In the genomic region with DNA sequence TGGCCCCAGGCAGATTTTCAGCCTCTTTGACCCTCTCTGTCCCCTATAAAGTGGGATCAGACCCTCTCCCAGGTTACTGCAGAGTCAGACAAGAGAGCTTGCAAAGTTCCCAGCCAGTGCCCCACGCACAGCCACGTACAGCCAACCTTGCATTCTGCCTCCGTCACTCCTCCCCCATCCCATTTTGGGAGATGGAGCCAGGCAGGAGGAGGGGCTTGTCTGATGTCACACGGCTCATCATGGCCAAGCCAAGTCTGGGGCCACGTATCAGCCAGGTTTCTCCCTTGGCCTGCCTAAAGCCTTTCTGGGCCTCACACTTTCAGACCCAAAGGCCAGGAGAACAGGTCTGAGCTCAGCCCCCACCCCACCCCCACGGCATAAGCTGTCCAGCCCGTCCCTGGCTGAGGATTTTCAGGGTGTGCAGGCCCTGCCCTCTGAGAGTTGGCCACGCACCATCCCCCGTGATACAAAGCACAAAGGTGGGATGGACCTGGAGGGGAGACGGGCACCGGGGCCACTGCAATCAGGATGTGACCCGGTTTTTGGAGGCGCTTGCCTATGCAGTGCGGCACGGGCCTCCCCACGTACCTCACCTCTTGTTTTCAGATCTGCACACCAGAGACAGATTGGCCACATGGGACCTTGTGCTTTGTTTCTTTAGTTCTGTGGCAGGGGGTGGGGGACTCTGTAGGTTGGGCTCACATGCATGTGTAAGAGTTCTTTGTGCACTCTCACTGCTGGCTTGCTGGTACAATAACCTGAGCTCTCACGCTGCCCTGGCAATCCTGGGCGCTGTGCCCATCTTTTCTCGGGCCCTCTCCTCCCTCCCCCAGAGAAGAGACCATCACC, we compare ENCODE assay signal across 15 cellular contexts. TPM values are rescaled to one million over a fixed set of nuclear protein-coding genes. Genes with fewer than 3 reads are reported as not detected.
A peak's percentile ranks its signal among the peaks of the same experiment; 100 is the strongest.
DNase-seq lines count a peak whose midpoint lies in the region; ATAC-seq and TF ChIP-seq lines count a peak whose summit lies in the region.
"Had no signal": no experiment of that assay in that cellular context is flagged by ENCODE, and none has a peak within 500 bp of the region (broad histone marks: within the 10 kb centered on the region; RNA-seq: fewer than 3 reads in every experiment).

No MANE protein-coding gene starts in this region.

- H3K9ac ChIP-seq in H9 (ENCODE audit: extremely low read depth, insufficient read length, low read length) (no peak overlapping the region), mesendoderm (ENCODE audit: low read length) (no peak overlapping the region)

- no peak overlapping the region for H2BK20ac ChIP-seq in H9 (ENCODE audit: low read depth, low read length, poor library complexity, severe bottlenecking)

- H3K4me3 Mint-ChIP-seq in GM23338 (no peak overlapping the region), H9 (no peak overlapping the region)
- H3K4me3 Mint-ChIP-seq: CD8-positive, alpha-beta T cell had no signal

- H3K27ac ChIP-seq in GM23338 (ENCODE audit: low read depth) (no peak overlapping the region), H9 (ENCODE audit: insufficient read length, low read depth, low read length) (no peak overlapping the region), mesendoderm (ENCODE audit: low read depth, low read length) (no peak overlapping the region)

- H3F3A ChIP-seq in GM23338 (replicated peaks; ENCODE audit: low read depth): no peaks in the 10 kb centered on the region

- no peak overlapping the region for H3T11ph ChIP-seq in H9 (ENCODE audit: low read length)

- TF ChIP-seq CTCF in GM23338 (conservative IDR thresholded peaks at IDR 0.05; ENCODE audit: low read depth in 2 of 2): no peak
- no peak for TF ChIP-seq CTCF in H9 (conservative IDR thresholded peaks at IDR 0.05)

- H4K5ac ChIP-seq in H9 (ENCODE audit: insufficient read length, low read depth, low read length) (peak overlapping the region; percentile 6), mesendoderm (ENCODE audit: low read length) (no peak overlapping the region)

- DNase-seq in GM23338 (ENCODE audit: low spot score) (peak; percentile 28), H9 (no peak), Right ventricle myocardium superior (peak; percentile 59), mesendoderm (peak; percentile 34), KBM-7 (no peak), A172 (ENCODE audit: low spot score) (no peak), NOMO-1 treated with DMSO at 0.1 percent for 48 hours (lab: John Stamatoyannopoulos, UW; ENCODE audit: unreplicated experiment) (no peak)
- DNase-seq: DND-41, GDM1, NCI-H1417, NCI-H2029, NCI-H2171 treated with DMSO at 0.1 percent for 48 hours, NCI-H510A treated with DMSO at 0.1 percent for 48 hours, SIG-M5 had no signal

- H3K56ac ChIP-seq in H9 (ENCODE audit: insufficient read length, low read depth, low read length) (no peak overlapping the region), mesendoderm (ENCODE audit: low read length) (no peak overlapping the region)

- no peaks in the 10 kb centered on the region for H3K79me2 ChIP-seq in GM23338 (replicated peaks; ENCODE audit: insufficient read depth)
- no peaks in the 10 kb centered on the region for H3K79me2 ChIP-seq in H9 (ENCODE audit: insufficient read depth, low read length)
- no peaks in the 10 kb centered on the region for H3K79me2 ChIP-seq in mesendoderm (ENCODE audit: control insufficient read depth, insufficient read depth, low read length)

- H3K9me3 Mint-ChIP-seq in GM23338: no peaks in the 10 kb centered on the region
- no peaks in the 10 kb centered on the region for H3K9me3 Mint-ChIP-seq in H9
- H3K9me3 Mint-ChIP-seq: CD8-positive, alpha-beta T cell had no signal

- no CpG with 5 or more reads among the region's 19 CpGs for WGBS in H9 (ENCODE audit: extremely low coverage, insufficient read length, low lambda C conversion rate)
- WGBS in mesendoderm (ENCODE audit: extremely low coverage, insufficient coverage, low lambda C conversion rate): no CpG with 5 or more reads among the region's 19 CpGs

- H3K4me1 Mint-ChIP-seq in GM23338 (no peaks in the 10 kb centered on the region; the same call in 2 of the 3 replicates), H9 (0 out of 4 replicates have a peak, but pooled peaks cover 0 to 3% of the 10 kb centered on the region in 2 experiments)

- no peaks in the 10 kb centered on the region for H3K9me3 ChIP-seq in H9 (ENCODE audit: control insufficient read depth, low read depth, low read length)

- H4K91ac ChIP-seq in H9 (ENCODE audit: insufficient read length, low read depth, low read length): no peak overlapping the region

- no peaks in the 10 kb centered on the region for H3K36me3 Mint-ChIP-seq in GM23338 (ENCODE audit: low read depth)
- H3K36me3 Mint-ChIP-seq in H9 (ENCODE audit: insufficient read depth in 1 of 3, low read depth in 3 of 3): peaks cover 0 to 3% (median 1%) of the 10 kb centered on the region in 3 experiments; a peak in 3 of 7 replicates

- in situ Hi-C loops in KBM-7 (cut with MboI; ENCODE audit: low pct_unique_long_range_greater_than_20kb, low sequenced_read_pairs): no loop called here

- H3K23me2 ChIP-seq in H9 (ENCODE audit: insufficient read length, low read depth, low read length, poor library complexity, severe bottlenecking): no peaks in the 10 kb centered on the region

- no peak overlapping the region for H2BK12ac ChIP-seq in H9 (ENCODE audit: insufficient read length, low read depth, low read length)

- ATAC-seq in GM23338 (peak; percentile 39), Right ventricle myocardium superior (ENCODE audit: poor library complexity) (peak; percentile 18)
- ATAC-seq: CD8-positive, alpha-beta T cell had no signal

- no peak overlapping the region for H3K4me2 ChIP-seq in GM23338
- no peak overlapping the region for H3K4me2 ChIP-seq in H9 (ENCODE audit: insufficient read depth, insufficient read length, low read length)
- H3K4me2 ChIP-seq in mesendoderm (ENCODE audit: low read length): no peak overlapping the region

- no peak overlapping the region for H3K23ac ChIP-seq in H9 (ENCODE audit: insufficient read length, low read depth, low read length)
- no peak overlapping the region for H3K23ac ChIP-seq in mesendoderm (ENCODE audit: low read length)

- no peak overlapping the region for H3K4ac ChIP-seq in H9 (ENCODE audit: low read depth, low read length)
- no peak overlapping the region for H3K4ac ChIP-seq in mesendoderm (ENCODE audit: low read depth, low read length)

- H3K79me1 ChIP-seq in H9 (ENCODE audit: insufficient read depth, low read depth, low read length, poor library complexity, severe bottlenecking) (no peaks in the 10 kb centered on the region), mesendoderm (ENCODE audit: low read length) (no peaks in the 10 kb centered on the region)

- H3K9me2 ChIP-seq in GM23338 (ENCODE audit: insufficient read depth): no peaks in the 10 kb centered on the region

- H2BK120ac ChIP-seq in H9 (ENCODE audit: low read depth, low read length, poor library complexity, severe bottlenecking) (no peak overlapping the region), mesendoderm (ENCODE audit: low read depth, low read length) (no peak overlapping the region)

- no peak overlapping the region for H3K4me3 ChIP-seq in GM23338
- no peak overlapping the region for H3K4me3 ChIP-seq in mesendoderm (ENCODE audit: low read length)

- H3K36me3 ChIP-seq in GM23338 (ENCODE audit: insufficient read depth): no peaks in the 10 kb centered on the region
- no peaks in the 10 kb centered on the region for H3K36me3 ChIP-seq in mesendoderm (ENCODE audit: control insufficient read depth, insufficient read depth, low read length)

- no peak overlapping the region for H2BK5ac ChIP-seq in H9 (ENCODE audit: insufficient read length, low read length)
- no peak overlapping the region for H2BK5ac ChIP-seq in mesendoderm (ENCODE audit: low read length)

- H4K8ac ChIP-seq in H9 (replicated peaks; ENCODE audit: insufficient read length, low read depth, low read length) (no peak overlapping the region), mesendoderm (ENCODE audit: low read depth, low read length) (no peak overlapping the region)

- H3K4me1 ChIP-seq in GM23338 (ENCODE audit: insufficient read depth) (no peaks in the 10 kb centered on the region), H9 (ENCODE audit: insufficient read depth, low read length) (no peaks in the 10 kb centered on the region), mesendoderm (ENCODE audit: control insufficient read depth, low read depth, low read length) (no peaks in the 10 kb centered on the region)

- no peak overlapping the region for H2BK15ac ChIP-seq in H9 (ENCODE audit: low read depth, low read length)
- H2BK15ac ChIP-seq in mesendoderm (replicated peaks; ENCODE audit: low read depth): no peak overlapping the region

- no peaks in the 10 kb centered on the region for H3K27me3 ChIP-seq in GM23338 (ENCODE audit: insufficient read depth)
- no peaks in the 10 kb centered on the region for H3K27me3 ChIP-seq in H9 (ENCODE audit: insufficient read depth, low read length)
- H3K27me3 ChIP-seq in mesendoderm (ENCODE audit: insufficient read depth, low read length, poor library complexity): no peaks in the 10 kb centered on the region

- intact Hi-C loops in Right ventricle myocardium superior (cut with DNase I): no loop called here

- H3K27me3 Mint-ChIP-seq in GM23338 (ENCODE audit: insufficient read depth, low read depth, poor library complexity) (peaks cover 4% of the 10 kb centered on the region), H9 (ENCODE audit: low read depth) (peaks cover 2% of the 10 kb centered on the region; the same call in 1 of the 2 replicates)

- H3K27ac Mint-ChIP-seq in GM23338 (no peak overlapping the region), H9 (0 out of 7 replicates have a peak overlapping the region, but pooled peaks of 1 of the 3 experiments have one; percentile 72)
- H3K27ac Mint-ChIP-seq: CD8-positive, alpha-beta T cell had no signal

- no peaks in the 10 kb centered on the region for H4K20me1 ChIP-seq in GM23338 (replicated peaks; ENCODE audit: insufficient read depth)
- H4K20me1 ChIP-seq in H9 (ENCODE audit: control insufficient read depth, insufficient read depth, insufficient read length): peaks cover 4% of the 10 kb centered on the region

- no peak overlapping the region for H2AK5ac ChIP-seq in H9 (ENCODE audit: insufficient read length, low read length)
- no peak overlapping the region for H2AK5ac ChIP-seq in mesendoderm (ENCODE audit: low read length)

- H3K18ac ChIP-seq in H9 (ENCODE audit: insufficient read length, low read depth, low read length) (no peak overlapping the region), mesendoderm (ENCODE audit: low read length) (no peak overlapping the region)

- no peak overlapping the region; the same call in 1 of the 2 replicates for H3K14ac ChIP-seq in H9 (ENCODE audit: insufficient read depth, low read length)

- H2AFZ ChIP-seq in GM23338 (no peak overlapping the region), H9 (ENCODE audit: low read length) (no peak overlapping the region)

RNA-seq across cellular contexts. Expression of gene TRIM11, which starts 47.6 kb away (rescaled TPM):
- total RNA-seq in GM23338 (2014; rRNA removed; shearing (Covaris generic)): 37.2 and 41.2 TPM in 2 replicates
- 16.2 and 17.5 TPM in 2 replicates for polyA plus RNA-seq in GM23338 (2016; fragmentation: Nextera tagmentation; extraction: Ambion mirVana)
- total RNA-seq in H9 (2021) (38.1 and 41.4 TPM in 2 replicates), Right ventricle myocardium superior (6.2 TPM)
- polyA plus RNA-seq in mesendoderm (2013, experiment 1 of 2): 15.8 TPM
- polyA plus RNA-seq in mesendoderm (2013, experiment 2 of 2): 15.4 TPM
- 35.9 and 36.1 TPM in 2 replicates for total RNA-seq in A172 (2014; rRNA removed; shearing (Covaris generic))

RNA-seq across cellular contexts. Expression of gene TRIM17, which starts 57.7 kb away (rescaled TPM):
- 1.1 and 1.4 TPM in 2 replicates for total RNA-seq in GM23338 (2014; rRNA removed; shearing (Covaris generic))
- polyA plus RNA-seq in GM23338 (2016; fragmentation: Nextera tagmentation; extraction: Ambion mirVana): 0.86 and 1.4 TPM in 2 replicates
- total RNA-seq in H9 (2021) (2.8 TPM in 2 replicates), Right ventricle myocardium superior (0.32 TPM)
- 1.4 TPM for polyA plus RNA-seq in mesendoderm (2013, experiment 1 of 2)
- polyA plus RNA-seq in mesendoderm (2013, experiment 2 of 2): 1.1 TPM
- not detected in 2 replicates for total RNA-seq in A172 (2014; rRNA removed; shearing (Covaris generic))

Comparison
In these comparisons a context has a peak if more than half of its experiments do, and no peak if none do; other contexts are left out.
1. DNase-seq: peak in GM23338 (single experiment), Right ventricle myocardium superior (single experiment) and mesendoderm (single experiment); none in H9 (single experiment), KBM-7 (single experiment), A172 (single experiment) and NOMO-1 treated with DMSO at 0.1 percent for 48 hours (single experiment).